11 cellular contexts compared by ENCODE assay signal in the genomic region with DNA sequence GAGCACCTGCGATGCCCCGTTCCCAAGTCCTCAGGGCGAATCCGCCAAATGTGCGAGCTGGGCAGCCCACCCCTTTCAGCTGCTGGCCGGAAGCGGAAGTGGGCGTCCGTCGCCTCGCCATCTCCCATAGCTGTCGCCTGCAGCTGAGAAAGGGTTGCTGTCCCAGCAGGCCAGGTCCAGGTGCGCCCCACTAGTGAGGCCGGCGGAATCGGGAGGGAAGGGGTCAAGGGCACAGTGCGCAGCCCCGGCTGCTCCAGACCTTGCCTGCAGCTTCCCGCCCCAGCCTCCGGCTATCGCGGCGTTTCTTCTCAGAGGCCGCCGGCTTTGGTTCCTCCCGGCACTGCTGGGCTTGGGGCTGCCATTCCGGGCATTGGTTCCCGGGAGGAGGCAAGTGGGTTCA. TPM values are rescaled to one million over a fixed set of nuclear protein-coding genes. Genes with fewer than 3 reads are reported as not detected.
DNase-seq lines count a peak whose midpoint lies in the region; ATAC-seq and TF ChIP-seq lines count a peak whose summit lies in the region.
"Had no signal": no experiment of that assay in that cellular context is flagged by ENCODE, and none has a peak within 500 bp of the region (broad histone marks: within the 10 kb centered on the region; RNA-seq: fewer than 3 reads in every experiment).

Gene ZNF177 (plus strand): TSS at position 109 of the 400 bp plus-strand sequence. CDS start 15,299 bp downstream, outside the sequence.

- no peak for TF ChIP-seq EP300 in tibial nerve (IDR thresholded peaks at IDR 0.05)

- H2AFZ ChIP-seq in mammary epithelial cell (ENCODE audit: low read depth, low read length): peak within 1 kb of the TSS; percentile 55
- H2AFZ ChIP-seq in Karpas-422 (ENCODE audit: low read length): no peak within 1 kb of the TSS

- H3K9me3 ChIP-seq in mammary epithelial cell (replicated peaks; ENCODE audit: insufficient read depth, low read length) (peaks cover 23% of the 10 kb centered on the region), Karpas-422 (ENCODE audit: low read length) (peaks cover 25% of the 10 kb centered on the region), tibial nerve (peaks cover 5 to 100% (median 43%) of the 10 kb centered on the region in 4 donors)

- peak within 1 kb of the TSS in 2 of 3 experiments; percentile 35 to 45 for H3K4me3 ChIP-seq in mammary epithelial cell (replicated peaks in 1 of 3; ENCODE audit: insufficient read depth in 1 of 3, low read depth in 2 of 3, low read length in 3 of 3)
- H3K4me3 ChIP-seq in iPS-11a (ENCODE audit: low read depth, low read length): peak within 1 kb of the TSS; percentile 13
- no peak within 1 kb of the TSS for H3K4me3 ChIP-seq in Karpas-422 (ENCODE audit: low read length)
- no peak within 1 kb of the TSS for H3K4me3 ChIP-seq in tibial nerve

- H3K27ac Mint-ChIP-seq in MCF 10A (ENCODE audit: low read depth, unreplicated experiment): no peak within 1 kb of the TSS
- no peak within 1 kb of the TSS for H3K27ac Mint-ChIP-seq in activated CD8-positive, alpha-beta T cell treated with anti-CD3 and anti-CD28 coated beads, Interleukin-2, amount 10 ng/mL, durations not matched to agents 7 days and 5 days
- H3K27ac Mint-ChIP-seq: CD4-positive, alpha-beta memory T cell had no signal

- H3K36me3 ChIP-seq in mammary epithelial cell (ENCODE audit: insufficient read depth, low read length) (no peaks in the 10 kb centered on the region), Karpas-422 (ENCODE audit: insufficient read depth, low read length) (peaks cover 12% of the 10 kb centered on the region), tibial nerve (peaks cover 0 to 96% (median 3%) of the 10 kb centered on the region in 3 donors)

- BruUV-seq in mammary epithelial cell (replicated peaks; lab: Mats Ljungman, UMichigan) (no TSS peak), MCF 10A (replicated peaks; lab: Mats Ljungman, UMichigan) (no TSS peak)

- no peaks in the 10 kb centered on the region for H3K36me3 Mint-ChIP-seq in MCF 10A (ENCODE audit: insufficient read depth, unreplicated experiment)
- peaks cover 22% of the 10 kb centered on the region for H3K36me3 Mint-ChIP-seq in activated CD8-positive, alpha-beta T cell treated with anti-CD3 and anti-CD28 coated beads, Interleukin-2, amount 10 ng/mL, durations not matched to agents 7 days and 5 days (ENCODE audit: low read depth)

- H3K9me2 ChIP-seq in Karpas-422 (replicated peaks; ENCODE audit: insufficient read depth, low read length): no peaks in the 10 kb centered on the region

- no peaks in the 10 kb centered on the region for H3K4me1 Mint-ChIP-seq in MCF 10A (ENCODE audit: insufficient read depth, unreplicated experiment)
- peaks cover 3% of the 10 kb centered on the region for H3K4me1 Mint-ChIP-seq in activated CD8-positive, alpha-beta T cell treated with anti-CD3 and anti-CD28 coated beads, Interleukin-2, amount 10 ng/mL, durations not matched to agents 7 days and 5 days (ENCODE audit: low read depth)

- no peaks in the 10 kb centered on the region for H3K27me3 Mint-ChIP-seq in MCF 10A (ENCODE audit: insufficient read depth, unreplicated experiment)
- no peaks in the 10 kb centered on the region for H3K27me3 Mint-ChIP-seq in activated CD8-positive, alpha-beta T cell treated with anti-CD3 and anti-CD28 coated beads, Interleukin-2, amount 10 ng/mL, durations not matched to agents 7 days and 5 days (ENCODE audit: low read depth)

- in situ Hi-C loops in mammary epithelial cell (cut with MboI; ENCODE audit: low sequenced_read_pairs in 2 of 2): no loop called here

- no peak within 1 kb of the TSS for H3K4me3 Mint-ChIP-seq in MCF 10A (ENCODE audit: unreplicated experiment)
- peak within 1 kb of the TSS; percentile 11 for H3K4me3 Mint-ChIP-seq in activated CD8-positive, alpha-beta T cell treated with anti-CD3 and anti-CD28 coated beads, Interleukin-2, amount 10 ng/mL, durations not matched to agents 7 days and 5 days

- peak within 1 kb of the TSS; percentile 79 for H3K4me2 ChIP-seq in mammary epithelial cell (ENCODE audit: insufficient read depth, low read depth, low read length)
- no peak within 1 kb of the TSS for H3K4me2 ChIP-seq in Karpas-422 (ENCODE audit: low read depth, low read length, poor library complexity, severe bottlenecking)

- intact Hi-C loops in mammary epithelial cell (cut with micrococcal nuclease) (no loop called here), MCF 10A (cut with micrococcal nuclease) (no loop called here)

- no peak for ATAC-seq in activated CD8-positive, alpha-beta T cell treated with anti-CD3 and anti-CD28 coated beads, Interleukin-2, amount 10 ng/mL, durations not matched to agents 7 days and 5 days

- dilution Hi-C loops in mammary epithelial cell (cut with HindIII; ENCODE audit: low sequenced_read_pairs): no loop called here

- H3K9ac ChIP-seq in mammary epithelial cell (ENCODE audit: insufficient read depth, low read length) (no peak within 1 kb of the TSS), Karpas-422 (ENCODE audit: low read length) (no peak within 1 kb of the TSS)

- H4K20me1 ChIP-seq in mammary epithelial cell (ENCODE audit: insufficient read depth, low read length) (no peaks in the 10 kb centered on the region), Karpas-422 (ENCODE audit: insufficient read depth, low read depth, low read length) (no peaks in the 10 kb centered on the region)

- no peak for TF ChIP-seq POLR2A in tibial nerve (IDR thresholded peaks at IDR 0.05)

- DNase-seq in mammary epithelial cell: no peak
- DNase-seq in MCF 10A (ENCODE audit: unreplicated experiment): no peak
- DNase-seq in activated CD8-positive, alpha-beta T cell treated with anti-CD3 and anti-CD28 coated beads, Interleukin-2, amount 10 ng/mL, durations not matched to agents 7 days and 5 days: peak; percentile 26
- DNase-seq in NOMO-1 (lab: John Stamatoyannopoulos, UW; ENCODE audit: unreplicated experiment in 2 of 2): no peak
- DNase-seq in Karpas-422: no peak
- DNase-seq in tibial nerve (ENCODE audit: low spot score in 2 of 2): no peak
- DNase-seq: activated CD4-positive, alpha-beta T cell treated with anti-CD3 and anti-CD28 coated beads for 48 hours; CD4-positive, alpha-beta memory T cell; left cardiac atrium had no signal

- H3K27ac ChIP-seq in mammary epithelial cell (ENCODE audit: insufficient read depth, low read depth, low read length) (no peak within 1 kb of the TSS), temporal lobe (ENCODE audit: low read depth, low read length) (no peak within 1 kb of the TSS), Karpas-422 (ENCODE audit: low read length) (no peak within 1 kb of the TSS), tibial nerve (no peak within 1 kb of the TSS)

- TF ChIP-seq CTCF in mammary epithelial cell (conservative IDR thresholded peaks at IDR 0.05 in 1 of 2, IDR thresholded peaks at IDR 0.05 in 1 of 2; ENCODE audit: extremely low read depth in 1 of 2, insufficient read depth in 1 of 2, low read depth in 1 of 2, low read length in 2 of 2): no peak
- TF ChIP-seq CTCF in MCF 10A (IDR thresholded peaks at IDR 0.05; ENCODE audit: unreplicated experiment): no peak
- TF ChIP-seq CTCF in tibial nerve (IDR thresholded peaks at IDR 0.05): no peak

- H3K9me3 Mint-ChIP-seq in MCF 10A (ENCODE audit: unreplicated experiment): peaks cover 27% of the 10 kb centered on the region
- H3K9me3 Mint-ChIP-seq in activated CD8-positive, alpha-beta T cell treated with anti-CD3 and anti-CD28 coated beads, Interleukin-2, amount 10 ng/mL, durations not matched to agents 7 days and 5 days (ENCODE audit: insufficient read depth): peaks cover 46% of the 10 kb centered on the region

- CTCF ChIA-PET in mammary epithelial cell (lab: Charles Lee; ENCODE audit: low non-redundant PET) (interaction anchor here (0.7 kb wide), 1 partner anchor 51 kb away, joined by 6 read pairs; no protein-coding TSS in a partner anchor), MCF 10A (lab: Yijun Ruan, JAX) (no interaction called here)
- CTCF ChIA-PET in activated CD8-positive, alpha-beta T cell treated with anti-CD3 and anti-CD28 coated beads, Interleukin-2, amount 10 ng/mL, durations not matched to agents 7 days and 5 days (lab: Charles Lee): no interaction called here

- H3K27me3 ChIP-seq in mammary epithelial cell (ENCODE audit: insufficient read depth, low read length): no peaks in the 10 kb centered on the region
- H3K27me3 ChIP-seq in Karpas-422 (ENCODE audit: low read length): no peaks in the 10 kb centered on the region
- H3K27me3 ChIP-seq in tibial nerve: no peaks in the 10 kb centered on the region

- H3K4me1 ChIP-seq in mammary epithelial cell (ENCODE audit: insufficient read depth, low read length) (peaks cover 5% of the 10 kb centered on the region), Karpas-422 (ENCODE audit: low read length) (no peaks in the 10 kb centered on the region), tibial nerve (peaks cover 0 to 4% (median 0%) of the 10 kb centered on the region in 4 donors)

- WGBS in mammary epithelial cell (ENCODE audit: low coverage, missing lambda C conversion rate): 13% methylated on average over 10 of the region's 28 CpGs
- 3 to 6% methylated on average over 28 of the region's 28 CpGs for WGBS in tibial nerve, 2 donors

- no peaks in the 10 kb centered on the region for H3K79me2 ChIP-seq in mammary epithelial cell (ENCODE audit: insufficient read depth, low read length)
- no peaks in the 10 kb centered on the region for H3K79me2 ChIP-seq in Karpas-422 (ENCODE audit: low read length)

- POLR2A ChIA-PET in MCF 10A (lab: Yijun Ruan, JAX): no interaction called here
- POLR2A ChIA-PET in activated CD8-positive, alpha-beta T cell treated with anti-CD3 and anti-CD28 coated beads, Interleukin-2, amount 10 ng/mL, durations not matched to agents 7 days and 5 days (lab: Charles Lee): no interaction called here

RNA-seq across cellular contexts. Expression of gene ZNF177, which starts in this region (rescaled TPM):
- total RNA-seq in mammary epithelial cell (1 to 10 TPM; 1.0 to 1.2 TPM), MCF 10A (2022) (0.79 and 3.0 TPM in 2 replicates), temporal lobe (10.1 TPM), tibial nerve (10 to 100 TPM in 1 of 4 donors, 1 to 10 TPM in 3; 1.4 to 12.9 (median 6.3) TPM)
- polyA plus RNA-seq in mammary epithelial cell: 0.54 TPM
- polyA minus RNA-seq in mammary epithelial cell: not detected
- total RNA-seq in activated CD8-positive, alpha-beta T cell treated with anti-CD3 and anti-CD28 coated beads, Interleukin-2, amount 10 ng/mL, durations not matched to agents 7 days and 5 days: under 1 TPM; 0.68 to 0.83 TPM
- 2.5 and 5.0 TPM in 2 replicates for total RNA-seq in Karpas-422 (2014; rRNA removed; shearing (Covaris generic); ENCODE audit: low replicate concordance)

Comparison
In these comparisons a context has a peak if more than half of its experiments do, and no peak if none do; other contexts are left out.
1. Peak in DNase-seq in activated CD8-positive, alpha-beta T cell treated with anti-CD3 and anti-CD28 coated beads, Interleukin-2, amount 10 ng/mL, durations not matched to agents 7 days and 5 days; RNA of the gene not detected or under 1 TPM.
2. H3K4me3 ChIP-seq: peak in mammary epithelial cell (2 of 3) and iPS-11a (single experiment); none in Karpas-422 (single experiment) and tibial nerve (0 of 4).